In the genomic region with DNA sequence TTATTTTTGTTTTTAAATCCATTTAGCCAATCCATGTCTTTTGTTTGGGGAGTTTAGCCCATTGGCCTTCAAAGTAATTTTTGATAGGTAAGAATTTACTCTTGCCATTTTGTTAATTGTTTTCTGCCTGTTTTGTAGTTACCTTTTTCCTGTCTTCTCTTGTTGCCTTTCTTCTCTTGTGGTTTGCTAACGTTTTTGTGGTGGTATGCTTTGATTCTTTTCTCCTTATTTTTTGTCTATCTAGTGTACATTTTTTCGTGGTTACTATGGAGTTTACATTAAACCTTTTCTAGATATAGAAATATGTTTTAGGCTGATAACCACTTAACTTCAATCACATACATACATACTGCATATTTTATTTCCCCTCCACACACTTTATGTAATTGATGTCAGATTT, we compare ENCODE assay signal across 23 cellular contexts.
"Had no signal": no experiment of that assay in that cellular context is flagged by ENCODE, and none has a peak within 500 bp of the region (broad histone marks: within the 10 kb centered on the region; RNA-seq: fewer than 3 reads in every experiment).

No MANE protein-coding gene starts in this region.

- H3K27ac ChIP-seq: colonic mucosa, coronary artery, dorsolateral prefrontal cortex, epithelial cell of prostate, esophagus muscularis mucosa, esophagus squamous epithelium, foreskin keratinocyte, gastrocnemius medialis, gastroesophageal sphincter, heart left ventricle, heart right ventricle had no signal

- H3K9me3 ChIP-seq: colonic mucosa had no signal

- H3K36me3 ChIP-seq: colonic mucosa, esophagus muscularis mucosa, esophagus squamous epithelium, gastrocnemius medialis, gastroesophageal sphincter, heart left ventricle, heart right ventricle had no signal

- H3K4me3 ChIP-seq: colonic mucosa, coronary artery, dorsolateral prefrontal cortex, esophagus muscularis mucosa, esophagus squamous epithelium, gastrocnemius medialis, gastroesophageal sphincter, heart left ventricle, heart right ventricle had no signal

- ATAC-seq: effector memory CD8-positive, alpha-beta T cell; esophagus mucosa; foreskin keratinocyte; gastrocnemius medialis; gastroesophageal sphincter; heart left ventricle; heart right ventricle had no signal

- H3K27me3 ChIP-seq: colonic mucosa, dorsolateral prefrontal cortex, esophagus muscularis mucosa, esophagus squamous epithelium, foreskin keratinocyte, gastrocnemius medialis, gastroesophageal sphincter, heart left ventricle, heart right ventricle had no signal

- H3K4me1 ChIP-seq: colonic mucosa, esophagus squamous epithelium, foreskin keratinocyte, gastrocnemius medialis had no signal

- DNase-seq: colonic mucosa; cortex of kidney; dermis blood vessel endothelial cell; dorsolateral prefrontal cortex; effector CD4-positive, alpha-beta T cell; effector CD8-positive, alpha-beta T cell; effector memory CD4-positive, alpha-beta T cell; effector memory CD8-positive, alpha-beta T cell; endodermal cell; erythroblast; esophagus squamous epithelium; foreskin keratinocyte; foreskin melanocyte; gastrocnemius medialis; glutamatergic neuron; head of caudate nucleus; heart left ventricle; heart right ventricle had no signal
